ENCODE assay signal across 23 cellular contexts in the genomic region with DNA sequence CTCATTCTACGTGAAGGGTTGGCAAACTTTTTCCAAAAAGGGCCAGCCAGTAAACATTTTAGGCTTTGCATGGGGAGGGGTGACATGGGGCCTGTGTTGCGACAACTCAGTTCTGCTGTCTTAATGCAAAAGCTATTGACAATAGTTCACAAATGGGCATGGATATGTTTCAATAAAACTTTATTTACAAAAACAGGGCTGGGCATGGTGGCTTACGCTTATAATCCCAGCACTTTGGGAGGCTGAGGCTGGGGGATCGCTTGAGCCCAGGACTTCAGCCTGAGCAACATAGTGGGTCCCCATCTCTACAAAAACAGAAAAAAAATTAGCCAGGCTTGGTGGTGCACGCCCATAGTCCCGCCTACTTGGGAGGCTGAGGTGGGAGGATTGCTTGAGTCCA.
"Had no signal": no experiment of that assay in that cellular context is flagged by ENCODE, and none has a peak within 500 bp of the region (broad histone marks: within the 10 kb centered on the region; RNA-seq: fewer than 3 reads in every experiment).

No MANE protein-coding gene starts in this region.

- DNase-seq: dermis blood vessel endothelial cell; dorsolateral prefrontal cortex; effector CD4-positive, alpha-beta T cell; effector memory CD4-positive, alpha-beta T cell; foreskin keratinocyte; head of caudate nucleus; heart right ventricle; hippocampal formation; left cardiac atrium; left lung; left ventricle myocardium superior; lower lobe of right lung; mesenchymal stem cell; mucosa of descending colon had no signal

- FAIRE-seq: colon, endothelial cell of umbilical vein, frontal cortex, islet of Langerhans, keratinocyte had no signal

- H3K4me1 ChIP-seq: foreskin keratinocyte, left lung, lower lobe of right lung had no signal

- H3K27ac Mint-ChIP-seq: mesothelial cell of epicardium had no signal

- H3K4me3 Mint-ChIP-seq: mesothelial cell of epicardium had no signal

- H3K27ac ChIP-seq: coronary artery, dorsolateral prefrontal cortex, foreskin keratinocyte, heart right ventricle, left lung, lower lobe of right lung had no signal

- H3K4me3 ChIP-seq: coronary artery, dorsolateral prefrontal cortex, esophagus muscularis mucosa, gastroesophageal sphincter, heart right ventricle, left lung, lower lobe of right lung, mucosa of descending colon had no signal

- H3K9me3 Mint-ChIP-seq: mesothelial cell of epicardium had no signal

- H3K27me3 ChIP-seq: esophagus muscularis mucosa, foreskin keratinocyte, gastroesophageal sphincter, heart right ventricle, left lung had no signal

- ATAC-seq: foreskin keratinocyte, gastroesophageal sphincter, heart right ventricle, left cardiac atrium, left lung, left ventricle myocardium superior, lower lobe of right lung, mucosa of descending colon had no signal

- H3K4me1 Mint-ChIP-seq: mesothelial cell of epicardium had no signal

- H3K9me3 ChIP-seq: esophagus muscularis mucosa, gastroesophageal sphincter, heart right ventricle, left lung, lower lobe of right lung, mucosa of descending colon had no signal
